ENCODE assay signal across 10 cellular contexts in the genomic region with DNA sequence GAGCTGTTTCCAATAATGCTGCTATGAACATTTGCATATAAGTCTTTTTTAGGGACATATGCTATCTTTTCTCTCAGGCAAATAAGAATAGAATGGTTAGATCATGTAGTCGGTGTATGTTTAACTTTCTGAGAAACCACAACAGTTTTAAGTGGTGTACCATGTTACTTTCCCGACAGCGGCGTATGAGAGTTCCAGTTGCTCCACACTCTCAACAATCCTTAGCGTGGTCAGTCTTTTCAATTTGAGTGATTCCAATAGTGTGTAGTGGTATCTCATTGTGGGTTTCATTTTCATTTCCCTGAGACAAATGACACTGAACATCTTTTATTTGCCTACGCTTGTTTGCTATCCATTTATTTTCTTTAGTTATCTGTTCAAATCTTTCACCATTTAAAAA.
A peak's percentile ranks its signal among the peaks of the same experiment; 100 is the strongest.
DNase-seq lines count a peak whose midpoint lies in the region; ATAC-seq, FAIRE-seq and TF ChIP-seq lines count a peak whose summit lies in the region.
"Had no signal": no experiment of that assay in that cellular context is flagged by ENCODE, and none has a peak within 500 bp of the region (broad histone marks: within the 10 kb centered on the region; RNA-seq: fewer than 3 reads in every experiment).

No MANE protein-coding gene starts in this region.

- H3K4me2 ChIP-seq in GM23248 (ENCODE audit: unreplicated experiment) (no peak overlapping the region), HepG2 (ENCODE audit: low read depth, low read length) (no peak overlapping the region), neuronal stem cell (ENCODE audit: insufficient read depth, low read length, poor library complexity, severe bottlenecking) (no peak overlapping the region)

- no peak overlapping the region for H3K23ac ChIP-seq in neuronal stem cell (ENCODE audit: low read depth, low read length, poor library complexity)

- no peak overlapping the region for H3K18ac ChIP-seq in neuronal stem cell (ENCODE audit: low read length)

- H3K79me2 ChIP-seq in GM23248 (ENCODE audit: insufficient read depth) (no peaks in the 10 kb centered on the region), HepG2 (ENCODE audit: insufficient read depth, low read length) (no peaks in the 10 kb centered on the region)

- H3K9me3 ChIP-seq in GM23248 (ENCODE audit: low read depth) (no peaks in the 10 kb centered on the region), HepG2 (ENCODE audit: low read length) (no peaks in the 10 kb centered on the region), neuronal stem cell (replicated peaks in 1 of 2; ENCODE audit: control insufficient read depth in 2 of 2, insufficient read depth in 1 of 2, low read depth in 1 of 2, low read length in 2 of 2) (no peaks in the 10 kb centered on the region)
- H3K9me3 ChIP-seq: vagina had no signal

- H2BK12ac ChIP-seq in neuronal stem cell (ENCODE audit: low read length) = no peak overlapping the region

- no peak for TF ChIP-seq CTCF in GM12865 (IDR thresholded peaks at IDR 0.05; ENCODE audit: insufficient read depth, low read depth, low read length, missing control alignments)
- no peak for TF ChIP-seq CTCF in HepG2 (CRISPR knock-in tag; IDR thresholded peaks at IDR 0.05)

- no peak overlapping the region for H4K8ac ChIP-seq in neuronal stem cell (ENCODE audit: low read depth, low read length)

- H3K4ac ChIP-seq in neuronal stem cell (ENCODE audit: low read length) = no peak overlapping the region

- in situ Hi-C loops in GM23248 (cut with MboI) = no loop called here
- in situ Hi-C loops in HepG2 (cut with HindIII; ENCODE audit: extremely low pct_ligation_motif_present, low pct_unique_long_range_greater_than_20kb) = no loop called here

- no TSS peak for BruUV-seq in HepG2 (replicated peaks; lab: Mats Ljungman, UMichigan)

- no peaks in the 10 kb centered on the region for H3F3A ChIP-seq in GM23248 (ENCODE audit: insufficient read depth)

- H3K9ac ChIP-seq in GM23248 (no peak overlapping the region), HepG2 (ENCODE audit: insufficient read depth, low read depth, low read length) (no peak overlapping the region), neuronal stem cell (ENCODE audit: low read depth, low read length, poor library complexity) (no peak overlapping the region)

- FAIRE-seq in HepG2 (lab: Jason Lieb, UNC) = no peak

- no peak overlapping the region for H2AK5ac ChIP-seq in neuronal stem cell (ENCODE audit: low read depth, low read length)

- H3K4me3 ChIP-seq in GM12865 (ENCODE audit: low read depth, low read length) (no peak overlapping the region), GM23248 (no peak overlapping the region), HepG2 (replicated peaks in 1 of 3; ENCODE audit: insufficient read depth in 1 of 3, low read depth in 2 of 3, low read length in 3 of 3) (no peak overlapping the region), neuronal stem cell (ENCODE audit: low read length in 2 of 2) (no peak overlapping the region)
- H3K4me3 ChIP-seq: vagina had no signal

- H3K36me3 ChIP-seq in GM23248 (ENCODE audit: low read depth) = no peaks in the 10 kb centered on the region
- H3K36me3 ChIP-seq in HepG2 (replicated peaks in 1 of 2; ENCODE audit: control insufficient read depth in 1 of 2, insufficient read depth in 2 of 2, low read length in 2 of 2) = no peaks in the 10 kb centered on the region
- H3K36me3 ChIP-seq in neuronal stem cell (replicated peaks in 1 of 2; ENCODE audit: control insufficient read depth in 2 of 2, insufficient read depth in 2 of 2, low read length in 2 of 2) = no peaks in the 10 kb centered on the region
- H3K36me3 ChIP-seq: vagina had no signal

- H4K20me1 ChIP-seq in GM23248 (ENCODE audit: insufficient read depth) (no peaks in the 10 kb centered on the region), HepG2 (ENCODE audit: insufficient read depth, low read length) (no peaks in the 10 kb centered on the region)

- H3K9me2 ChIP-seq in GM23248 (ENCODE audit: insufficient read depth) = no peaks in the 10 kb centered on the region

- intact Hi-C loops in HepG2 (cut with micrococcal nuclease; ENCODE audit: unreplicated experiment) = no loop called here

- TF ChIP-seq POLR2A in HepG2 (IDR thresholded peaks at IDR 0.05; ENCODE audit: insufficient read depth in 1 of 2, low read depth in 2 of 2, low read length in 2 of 2) = no peak

- no peak overlapping the region for H3K14ac ChIP-seq in neuronal stem cell (ENCODE audit: low read length)

- no peak overlapping the region for H2AFZ ChIP-seq in GM23248
- H2AFZ ChIP-seq in HepG2 (ENCODE audit: low read length) = no peak overlapping the region
- H2AFZ ChIP-seq in neuronal stem cell (ENCODE audit: low read length) = no peak overlapping the region

- POLR2A ChIA-PET in HepG2 (lab: Yijun Ruan, JAX) = no interaction called here

- TF ChIP-seq RAD21 in HepG2 (CRISPR knock-in tag; IDR thresholded peaks at IDR 0.05) = no peak

- DNase-seq in GM12865 (ENCODE audit: low read depth) = peak; percentile 81
- no peak for DNase-seq in GM23248
- DNase-seq in HepG2 (ENCODE audit: low spot score) = no peak
- no peak for DNase-seq in neuronal stem cell (ENCODE audit: low spot score)
- DNase-seq in kidney glomerular epithelial cell (lab: John Stamatoyannopoulos, UW) = no peak
- DNase-seq: head of caudate nucleus had no signal

- H3K27me3 ChIP-seq in GM23248 (replicated peaks; ENCODE audit: insufficient read depth) (peaks cover 29% of the 10 kb centered on the region; the same call in 1 of the 2 replicates), HepG2 (ENCODE audit: control insufficient read depth in 1 of 2, insufficient read depth in 2 of 2, low read length in 2 of 2) (0 out of 5 replicates have a peak, but pooled peaks cover 0 to 4% of the 10 kb centered on the region in 2 experiments), neuronal stem cell (ENCODE audit: control insufficient read depth in 3 of 3, insufficient read depth in 3 of 3, low read depth in 1 of 3, low read length in 3 of 3) (no peaks in the 10 kb centered on the region)
- H3K27me3 ChIP-seq: vagina had no signal

- H3K79me1 ChIP-seq in neuronal stem cell (ENCODE audit: low read depth, low read length) = no peaks in the 10 kb centered on the region

- TF ChIP-seq EP300 in HepG2 (IDR thresholded peaks at IDR 0.05; ENCODE audit: low read depth in 2 of 2, low read length in 2 of 2) (no peak), HepG2 (CRISPR knock-in tag; IDR thresholded peaks at IDR 0.05; ENCODE audit: borderline replicate concordance) (no peak)

- H2BK120ac ChIP-seq in neuronal stem cell (ENCODE audit: low read depth, low read length) = no peak overlapping the region

- H2BK15ac ChIP-seq in neuronal stem cell (ENCODE audit: low read length) = no peak overlapping the region

- no peak overlapping the region for H4K91ac ChIP-seq in neuronal stem cell (ENCODE audit: low read depth, low read length, poor library complexity)

- H3K27ac ChIP-seq in GM23248 (no peak overlapping the region), HepG2 (ENCODE audit: extremely low read length, insufficient read depth, low read length) (no peak overlapping the region), neuronal stem cell (replicated peaks; ENCODE audit: low read length) (no peak overlapping the region)
- H3K27ac ChIP-seq: vagina had no signal

- CTCF ChIA-PET in HepG2 (lab: Yijun Ruan, JAX; ENCODE audit: low intra/inter-chr PET ratio, low total read pairs) = no interaction called here

- H3K4me1 ChIP-seq in GM23248 (ENCODE audit: insufficient read depth) (no peaks in the 10 kb centered on the region), HepG2 (ENCODE audit: insufficient read depth, low read length) (no peaks in the 10 kb centered on the region), neuronal stem cell (ENCODE audit: control insufficient read depth in 2 of 2, insufficient read depth in 1 of 2, low read depth in 1 of 2, low read length in 2 of 2) (peaks cover 0 to 4% of the 10 kb centered on the region in 2 donors)
- H3K4me1 ChIP-seq: vagina had no signal

- 80 to 81% methylated on average over 6 of the region's 6 CpGs for WGBS in GM23248 (ENCODE audit: low coverage in 1 of 2, low lambda C conversion rate in 2 of 2, missing lambda C conversion rate in 2 of 2), 2 experiments
- whole genome bisulfite sequencing in HepG2 (ENCODE audit: low lambda C conversion rate) = 76% methylated on average over 6 of the region's 6 CpGs
- WGBS in neuronal stem cell (ENCODE audit: extremely low coverage in 2 of 2, insufficient read length in 2 of 2, insufficient replicate concordance in 1 of 2), 2 donors = no CpG with 5 or more reads among the region's 6 CpGs

- no peak overlapping the region for H2BK5ac ChIP-seq in neuronal stem cell (ENCODE audit: low read length)

- peak; percentile 93 for ATAC-seq in GM18870 (IDR thresholded peaks at IDR 0.05; ENCODE audit: unreplicated experiment)
- ATAC-seq in GM21825 (IDR thresholded peaks at IDR 0.05; ENCODE audit: unreplicated experiment) = peak; percentile 95
- ATAC-seq in HG03558 (IDR thresholded peaks at IDR 0.05; ENCODE audit: extremely low read depth, unreplicated experiment) = peak; percentile 43
- ATAC-seq in HepG2 = no peak

TF ChIP-seq in HepG2, 621 proteins besides CTCF, POLR2A, EP300 and RAD21:
- no peak for TF ChIP-seq HMG20B (CRISPR knock-in tag; conservative IDR thresholded peaks at IDR 0.05)
- TF ChIP-seq PITX1 (CRISPR knock-in tag; IDR thresholded peaks at IDR 0.05) = no peak
- TF ChIP-seq, protein P1, sequence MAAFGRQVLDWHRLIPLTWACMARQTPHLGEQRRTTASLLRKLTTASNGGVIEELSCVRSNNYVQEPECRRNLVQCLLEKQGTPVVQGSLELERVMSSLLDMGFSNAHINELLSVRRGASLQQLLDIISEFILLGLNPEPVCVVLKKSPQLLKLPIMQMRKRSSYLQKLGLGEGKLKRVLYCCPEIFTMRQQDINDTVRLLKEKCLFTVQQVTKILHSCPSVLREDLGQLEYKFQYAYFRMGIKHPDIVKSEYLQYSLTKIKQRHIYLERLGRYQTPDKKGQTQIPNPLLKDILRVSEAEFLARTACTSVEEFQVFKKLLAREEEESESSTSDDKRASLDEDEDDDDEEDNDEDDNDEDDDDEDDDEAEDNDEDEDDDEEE (CRISPR knock-in tag; IDR thresholded peaks at IDR 0.05) = no peak
